In the genomic region with DNA sequence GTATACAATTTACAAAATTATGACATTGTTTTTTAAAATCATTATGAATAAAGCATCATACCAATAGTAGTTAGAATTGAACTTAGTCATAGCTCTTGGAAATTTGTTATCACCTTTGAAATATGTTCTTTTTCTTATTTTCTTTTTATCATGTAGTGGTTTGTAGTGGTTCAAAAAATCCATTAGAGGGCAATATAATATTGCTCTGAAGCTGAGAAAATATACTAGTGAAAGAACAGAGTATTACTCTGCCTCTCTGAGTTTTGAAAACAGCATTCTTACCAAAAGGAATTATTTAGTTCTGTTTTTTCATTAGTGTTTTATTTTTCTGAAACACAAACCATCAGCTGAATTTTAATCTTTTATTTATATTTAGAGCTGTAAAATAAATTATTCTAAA, we compare ENCODE assay signal across 9 cellular contexts.
DNase-seq lines count a peak whose midpoint lies in the region; ATAC-seq and TF ChIP-seq lines count a peak whose summit lies in the region.
"Had no signal": no experiment of that assay in that cellular context is flagged by ENCODE, and none has a peak within 500 bp of the region (broad histone marks: within the 10 kb centered on the region; RNA-seq: fewer than 3 reads in every experiment).

No MANE protein-coding gene starts in this region.

- H3K27me3 Mint-ChIP-seq in Calu3 (ENCODE audit: unreplicated experiment), result no peaks in the 10 kb centered on the region
- H3K27me3 Mint-ChIP-seq: stimulated activated naive CD8-positive, alpha-beta T cell treated with anti-CD3 and anti-CD28 coated beads, Interleukin-15, Interleukin-2, amounts not matched to agents 100 ng/mL and 50 ng/mL, for 24 hours had no signal

- TF ChIP-seq CTCF in cardiac fibroblast (IDR thresholded peaks at IDR 0.05; ENCODE audit: low read depth, low read length), result no peak
- no peak for TF ChIP-seq CTCF in Calu3 (IDR thresholded peaks at IDR 0.05; ENCODE audit: unreplicated experiment)

- H3K36me3 Mint-ChIP-seq in Calu3 (ENCODE audit: insufficient read depth, unreplicated experiment), result no peaks in the 10 kb centered on the region

- H3K9me3 Mint-ChIP-seq in Calu3 (ENCODE audit: low read depth, unreplicated experiment), result no peaks in the 10 kb centered on the region
- H3K9me3 Mint-ChIP-seq: stimulated activated naive CD8-positive, alpha-beta T cell treated with anti-CD3 and anti-CD28 coated beads, Interleukin-15, Interleukin-2, amounts not matched to agents 100 ng/mL and 50 ng/mL, for 24 hours had no signal

- CTCF ChIA-PET in Calu3 (lab: Charles Lee), result interaction anchor here (1.2 kb wide), 1 partner anchor 760 kb away, joined by 6 read pairs; no protein-coding TSS in a partner anchor

- no peak overlapping the region for H3K27ac Mint-ChIP-seq in Calu3 (ENCODE audit: unreplicated experiment)
- H3K27ac Mint-ChIP-seq: stimulated activated naive CD8-positive, alpha-beta T cell treated with anti-CD3 and anti-CD28 coated beads, Interleukin-15, Interleukin-2, amounts not matched to agents 100 ng/mL and 50 ng/mL, for 24 hours had no signal

- H3K4me3 ChIP-seq in cardiac fibroblast (replicated peaks in 1 of 2; ENCODE audit: low read depth in 2 of 2, low read length in 2 of 2), result no peak overlapping the region

- ATAC-seq in GM21786 (IDR thresholded peaks at IDR 0.05; ENCODE audit: unreplicated experiment), result no peak

- no TSS peak for BruUV-seq in Calu3 (replicated peaks; lab: Mats Ljungman, UMichigan)

- intact Hi-C loops in Calu3 (cut with micrococcal nuclease; ENCODE audit: unreplicated experiment), result loop anchor here (5.0 kb wide), 1 partner anchor 317 kb away; no protein-coding TSS in a partner anchor

- no peaks in the 10 kb centered on the region for H3K4me1 Mint-ChIP-seq in Calu3 (ENCODE audit: low read depth, unreplicated experiment)

- peak; percentile 11 for DNase-seq in DMS 273 (lab: John Stamatoyannopoulos, UW; ENCODE audit: unreplicated experiment)
- no peak for DNase-seq in DMS 273 treated with DMSO at 0.1 percent for 48 hours (lab: John Stamatoyannopoulos, UW)
- peak; percentile 26 for DNase-seq in NAMALWA (ENCODE audit: low spot score)
- DNase-seq in cardiac fibroblast (ENCODE audit: low read depth in 2 of 2), result peak; percentile 7 to 22
- DNase-seq in pons (ENCODE audit: low spot score), result peak; percentile 29
- DNase-seq in Calu3, result no peak
- DNase-seq in stimulated activated CD4-positive, alpha-beta T cell treated with anti-CD3 and anti-CD28 coated beads, Interleukin-1b, Interleukin-23, amount 100 ng/mL, for 48 hours, result no peak

- H3K4me3 Mint-ChIP-seq in Calu3 (ENCODE audit: low read depth, unreplicated experiment), result no peak overlapping the region
- H3K4me3 Mint-ChIP-seq: stimulated activated naive CD8-positive, alpha-beta T cell treated with anti-CD3 and anti-CD28 coated beads, Interleukin-15, Interleukin-2, amounts not matched to agents 100 ng/mL and 50 ng/mL, for 24 hours had no signal

Comparison
In these comparisons a context has a peak if more than half of its experiments do, and no peak if none do; other contexts are left out.
1. DNase-seq: peak in DMS 273 (single experiment), NAMALWA (single experiment), cardiac fibroblast (2 of 2) and pons (single experiment); none in DMS 273 treated with DMSO at 0.1 percent for 48 hours (single experiment), Calu3 (single experiment) and stimulated activated CD4-positive, alpha-beta T cell treated with anti-CD3 and anti-CD28 coated beads, Interleukin-1b, Interleukin-23, amount 100 ng/mL, for 48 hours (single experiment).